In genomic region chr1:64087768-64088167, GRCh38 we compare ENCODE assay signal across 15 cellular contexts.
DNase-seq lines count a peak whose midpoint lies in the region; ATAC-seq and TF ChIP-seq lines count a peak whose summit lies in the region.
"Had no signal": no experiment of that assay in that cellular context is flagged by ENCODE, and none has a peak within 500 bp of the region (broad histone marks: within the 10 kb centered on the region; RNA-seq: fewer than 3 reads in every experiment).

No MANE protein-coding gene starts in this region.

- H3K4me3 ChIP-seq in AG04449 (ENCODE audit: low read depth, low read length) (no peak overlapping the region), astrocyte of the spinal cord (ENCODE audit: low read depth, low read length) (no peak overlapping the region)

- POLR2A ChIA-PET in AG04449 (lab: Yijun Ruan, JAX) = no interaction called here

- no peak for ATAC-seq in GM21786 (IDR thresholded peaks at IDR 0.05; ENCODE audit: unreplicated experiment)
- no peak for ATAC-seq in left colon
- ATAC-seq: activated naive CD4-positive, alpha-beta T cell treated with anti-CD3 and anti-CD28 coated beads, Interleukin-2, amount 50 U/mL, for 72 hours; left lobe of liver had no signal

- no peak for TF ChIP-seq CTCF in AG04449 (IDR thresholded peaks at IDR 0.05; ENCODE audit: insufficient read depth, low read length, missing control alignments)
- TF ChIP-seq CTCF in astrocyte of the spinal cord (IDR thresholded peaks at IDR 0.05; ENCODE audit: low read depth, low read length) = no peak

- CTCF ChIA-PET in AG04449 (lab: Yijun Ruan, JAX) = interaction anchor here (0.9 kb wide), 1 partner anchor 49 kb away, joined by 3 read pairs; no protein-coding TSS in a partner anchor

- in situ Hi-C loops in astrocyte of the spinal cord (cut with HindIII; ENCODE audit: low sequenced_read_pairs) = no loop called here

- peak; percentile 49 for DNase-seq in AG04449 (ENCODE audit: low read depth, low spot score)
- peak; percentile 79 for DNase-seq in LHCN-M2 (ENCODE audit: low read depth)
- DNase-seq in astrocyte of the spinal cord (ENCODE audit: low read depth, low spot score) = peak; percentile 71
- DNase-seq in hepatic stellate cell (ENCODE audit: low spot score) = peak; percentile 46
- no peak for DNase-seq in HuH-7.5 (ENCODE audit: low spot score)
- DNase-seq in left colon = no peak
- no peak for DNase-seq in SKM-1 treated with dmso at 0.1 percent for 144 hours (lab: John Stamatoyannopoulos, UW; ENCODE audit: unreplicated experiment)
- DNase-seq: cerebellar nuclear complex, COR-L47, NCI-H2081 treated with DMSO at 0.1 percent for 48 hours, NCI-H774, T-helper 2 cell had no signal

- intact Hi-C loops in left colon (cut with DNase I, micrococcal nuclease) = no loop called here

Comparison
In these comparisons a context has a peak if more than half of its experiments do, and no peak if none do; other contexts are left out.
1. DNase-seq: peak in AG04449 (single experiment), LHCN-M2 (single experiment), astrocyte of the spinal cord (single experiment) and hepatic stellate cell (single experiment); none in HuH-7.5 (single experiment), left colon (0 of 2) and SKM-1 treated with dmso at 0.1 percent for 144 hours (single experiment).